ENCODE assay signal across 8 cellular contexts in the genomic region with DNA sequence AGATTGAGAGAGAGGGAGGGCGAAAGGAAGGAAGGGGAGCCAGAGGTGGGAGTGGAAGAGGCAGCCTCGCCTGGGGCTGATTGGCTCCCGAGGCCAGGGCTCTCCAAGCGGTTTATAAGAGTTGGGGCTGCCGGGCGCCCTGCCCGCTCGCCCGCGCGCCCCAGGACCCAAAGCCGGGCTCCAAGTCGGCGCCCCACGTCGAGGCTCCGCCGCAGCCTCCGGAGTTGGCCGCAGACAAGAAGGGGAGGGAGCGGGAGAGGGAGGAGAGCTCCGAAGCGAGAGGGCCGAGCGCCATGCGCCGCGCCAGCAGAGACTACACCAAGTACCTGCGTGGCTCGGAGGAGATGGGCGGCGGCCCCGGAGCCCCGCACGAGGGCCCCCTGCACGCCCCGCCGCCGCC.
DNase-seq lines count a peak whose midpoint lies in the region; ATAC-seq lines count a peak whose summit lies in the region.

A gene with protein sequence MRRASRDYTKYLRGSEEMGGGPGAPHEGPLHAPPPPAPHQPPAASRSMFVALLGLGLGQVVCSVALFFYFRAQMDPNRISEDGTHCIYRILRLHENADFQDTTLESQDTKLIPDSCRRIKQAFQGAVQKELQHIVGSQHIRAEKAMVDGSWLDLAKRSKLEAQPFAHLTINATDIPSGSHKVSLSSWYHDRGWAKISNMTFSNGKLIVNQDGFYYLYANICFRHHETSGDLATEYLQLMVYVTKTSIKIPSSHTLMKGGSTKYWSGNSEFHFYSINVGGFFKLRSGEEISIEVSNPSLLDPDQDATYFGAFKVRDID (plus strand): TSS at position 142 of the 400 bp plus-strand sequence. CDS start 152 bp downstream, at position 294.

- H3K27ac ChIP-seq in subcutaneous abdominal adipose tissue (ENCODE audit: low read depth, low read length): no peak within 1 kb of the TSS

- DNase-seq in NCI-H146 (lab: John Stamatoyannopoulos, UW) (peak; percentile 39), NCI-H146 treated with DMSO at 0.1 percent for 48 hours (lab: John Stamatoyannopoulos, UW; ENCODE audit: unreplicated experiment) (no peak), left kidney (ENCODE audit: low read depth, low spot score) (peak; percentile 51), SHP77 treated with DMSO at 0.1 percent for 48 hours (lab: John Stamatoyannopoulos, UW) (no peak)
- peak; percentile 14 for DNase-seq in activated naive CD4-positive, alpha-beta T cell treated with anti-CD3 and anti-CD28 coated beads, Interleukin-2, amount 50 U/mL, for 16 hours

- peak within 1 kb of the TSS in 4 of 5 donors; percentile 22 to 43 (median 36) for H3K4me3 ChIP-seq in subcutaneous abdominal adipose tissue (ENCODE audit: low read depth in 1 of 5, low read length in 5 of 5)

- H3K9me3 ChIP-seq in subcutaneous abdominal adipose tissue (ENCODE audit: control insufficient read depth in 5 of 5, low read length in 5 of 5): peaks cover 0 to 4% (median 2%) of the 10 kb centered on the region in 5 donors

- H3K9ac ChIP-seq in subcutaneous abdominal adipose tissue (ENCODE audit: low read length in 5 of 5): no peak within 1 kb of the TSS

- no peaks in the 10 kb centered on the region for H3K36me3 ChIP-seq in subcutaneous abdominal adipose tissue (ENCODE audit: control insufficient read depth in 5 of 5, insufficient read depth in 5 of 5, low read length in 5 of 5)

- peak; percentile 29 for ATAC-seq in HG03108 (IDR thresholded peaks at IDR 0.05; ENCODE audit: unreplicated experiment)
- ATAC-seq in GM18873 (IDR thresholded peaks at IDR 0.05; ENCODE audit: low FRiP score, unreplicated experiment): no peak

- peaks cover 7 to 24% (median 18%) of the 10 kb centered on the region in 5 donors for H3K27me3 ChIP-seq in subcutaneous abdominal adipose tissue (ENCODE audit: control insufficient read depth in 5 of 5, insufficient read depth in 4 of 5, low read length in 5 of 5)

- peaks cover 0 to 14% (median 8%) of the 10 kb centered on the region in 5 donors for H3K4me1 ChIP-seq in subcutaneous abdominal adipose tissue (ENCODE audit: control insufficient read depth in 5 of 5, insufficient read depth in 5 of 5, low read length in 5 of 5)

Comparison
In these comparisons a context has a peak if more than half of its experiments do, and no peak if none do; other contexts are left out.
1. DNase-seq: peak in NCI-H146 (single experiment), activated naive CD4-positive, alpha-beta T cell treated with anti-CD3 and anti-CD28 coated beads, Interleukin-2, amount 50 U/mL, for 16 hours (single experiment) and left kidney (single experiment); none in NCI-H146 treated with DMSO at 0.1 percent for 48 hours (single experiment) and SHP77 treated with DMSO at 0.1 percent for 48 hours (single experiment).